In genomic region chr2:104844813-104845551, GRCh38 we compare ENCODE assay signal across 9 cellular contexts. TPM values are rescaled to one million over a fixed set of nuclear protein-coding genes. Genes with fewer than 3 reads are reported as not detected.
A peak's percentile ranks its signal among the peaks of the same experiment; 100 is the strongest.
DNase-seq lines count a peak whose midpoint lies in the region; ATAC-seq and TF ChIP-seq lines count a peak whose summit lies in the region.
"Had no signal": no experiment of that assay in that cellular context is flagged by ENCODE, and none has a peak within 500 bp of the region (broad histone marks: within the 10 kb centered on the region; RNA-seq: fewer than 3 reads in every experiment).

No MANE protein-coding gene starts in this region.

- no peak overlapping the region for H2AK5ac ChIP-seq in IMR-90 (ENCODE audit: low read depth, low read length)

- H3K9me3 ChIP-seq in IMR-90 (ENCODE audit: control insufficient read depth, insufficient read depth, low read length) (0 out of 2 replicates have a peak, but pooled peaks cover 2% of the 10 kb centered on the region), neural cell (ENCODE audit: low read length) (no peaks in the 10 kb centered on the region)

- no peak for TF ChIP-seq POLR2A in IMR-90 (IDR thresholded peaks at IDR 0.05; ENCODE audit: low read depth, low read length)

- WGBS in IMR-90 (ENCODE audit: extremely low coverage in 2 of 2, insufficient read length in 1 of 2), 2 experiments, result 0% methylated on average over 16 of the region's 55 CpGs; no CpG with 5 or more reads in 1 of the 2 experiments

- H3K27ac ChIP-seq in IMR-90 (ENCODE audit: insufficient read depth, low read length), result no peak overlapping the region
- H3K27ac ChIP-seq in dorsolateral prefrontal cortex, result peak overlapping the region; percentile 75 to 100 (median 99)
- peak overlapping the region; percentile 97 for H3K27ac ChIP-seq in neural cell (ENCODE audit: low read length)

- DNase-seq in COR-L47 (lab: John Stamatoyannopoulos, UW), result peak; percentile 55
- DNase-seq in IMR-90, result no peak
- DNase-seq in dorsolateral prefrontal cortex, result peak in 9 of 10 donors; percentile 44 to 79 (median 69)
- DNase-seq in AML-193 (lab: John Stamatoyannopoulos, UW), result no peak
- DNase-seq: NCI-H2171 treated with DMSO at 0.1 percent for 48 hours had no signal

- ATAC-seq in IMR-90 (ENCODE audit: low read depth) (no peak), GM19397 (IDR thresholded peaks at IDR 0.05; ENCODE audit: unreplicated experiment) (no peak), HG03097 (IDR thresholded peaks at IDR 0.05; ENCODE audit: low FRiP score, unreplicated experiment) (no peak), HG03025 (IDR thresholded peaks at IDR 0.05; ENCODE audit: low FRiP score, unreplicated experiment) (no peak)

- H3K23ac ChIP-seq in IMR-90 (ENCODE audit: low read depth, low read length), result no peak overlapping the region

- no peak overlapping the region for H2BK120ac ChIP-seq in IMR-90 (ENCODE audit: low read depth, low read length)

- no peak overlapping the region for H2BK15ac ChIP-seq in IMR-90 (ENCODE audit: low read depth, low read length)

- H2BK20ac ChIP-seq in IMR-90 (ENCODE audit: low read depth, low read length), result no peak overlapping the region

- H3K4me3 ChIP-seq in IMR-90 (ENCODE audit: insufficient read depth, low read depth, low read length) (no peak overlapping the region), dorsolateral prefrontal cortex (peak overlapping the region; percentile 53 to 93 (median 73)), neural cell (ENCODE audit: low read length) (peak overlapping the region; percentile 79)

- dilution Hi-C loops in IMR-90 (cut with HindIII; ENCODE audit: low sequenced_read_pairs, unreplicated experiment), result no loop called here

- H4K5ac ChIP-seq in IMR-90 (ENCODE audit: low read depth, low read length), result no peak overlapping the region

- H3K27me3 ChIP-seq in IMR-90 (ENCODE audit: control insufficient read depth, insufficient read depth, low read length) (peaks cover 56% of the 10 kb centered on the region), dorsolateral prefrontal cortex (peaks cover 0 to 25% (median 0%) of the 10 kb centered on the region in 45 donors), neural cell (ENCODE audit: insufficient read depth, low read depth, low read length) (no peaks in the 10 kb centered on the region)

- no peak for TF ChIP-seq RAD21 in IMR-90 (IDR thresholded peaks at IDR 0.05; ENCODE audit: low read length)
- peak; percentile 28 for TF ChIP-seq RAD21 in neural cell (conservative IDR thresholded peaks at IDR 0.05)

- H2AFZ ChIP-seq in IMR-90 (replicated peaks; ENCODE audit: low read length, poor library complexity) (no peak overlapping the region), neural cell (ENCODE audit: low read depth, low read length) (peak overlapping the region; percentile 25)

- H4K8ac ChIP-seq in IMR-90 (ENCODE audit: low read depth in 2 of 2, low read length in 2 of 2), result no peak overlapping the region

- H3K79me1 ChIP-seq in IMR-90 (ENCODE audit: low read depth in 1 of 2, low read length in 2 of 2), result no peaks in the 10 kb centered on the region

- in situ Hi-C loops in IMR-90 (cut with MboI; ENCODE audit: low sequenced_read_pairs), result no loop called here

- intact Hi-C loops in IMR-90 (cut with micrococcal nuclease), result no loop called here
- intact Hi-C loops in dorsolateral prefrontal cortex (cut with DNase I), result loop anchor here in 1 of 2 donors (5.0 kb wide), 1 partner anchor 343 kb away; no protein-coding TSS in a partner anchor

- no peak overlapping the region for H4K91ac ChIP-seq in IMR-90 (ENCODE audit: insufficient read depth, low read depth, low read length)

- H3K9ac ChIP-seq in IMR-90 (ENCODE audit: low read depth, low read length) (no peak overlapping the region), neural cell (ENCODE audit: low read length) (peak overlapping the region; percentile 96)

- H3K56ac ChIP-seq in IMR-90 (ENCODE audit: extremely low read depth, insufficient read depth, low read length), result no peak overlapping the region

- H3F3A ChIP-seq in neural cell (ENCODE audit: insufficient read depth, low read length, poor library complexity, severe bottlenecking), result peaks cover 12% of the 10 kb centered on the region

- H3K4me1 ChIP-seq in IMR-90 (ENCODE audit: control insufficient read depth, insufficient read depth, low read length), result no peaks in the 10 kb centered on the region

- H2AK9ac ChIP-seq in IMR-90 (replicated peaks; ENCODE audit: low read depth, low read length, poor library complexity), result no peak overlapping the region

- no peak overlapping the region for H3K14ac ChIP-seq in IMR-90 (replicated peaks; ENCODE audit: low read depth, low read length)

- H4K20me1 ChIP-seq in IMR-90 (ENCODE audit: insufficient read depth, low read length) (no peaks in the 10 kb centered on the region), neural cell (ENCODE audit: insufficient read depth) (no peaks in the 10 kb centered on the region)

- no TSS peak for BruUV-seq in IMR-90 (replicated peaks; lab: Mats Ljungman, UMichigan)

- H3K4ac ChIP-seq in IMR-90 (ENCODE audit: low read depth, low read length), result no peak overlapping the region

- no peaks in the 10 kb centered on the region for H3K9me1 ChIP-seq in IMR-90 (ENCODE audit: insufficient read depth, low read length)

- no peak overlapping the region for H2BK5ac ChIP-seq in IMR-90 (ENCODE audit: low read depth, low read length, poor library complexity, severe bottlenecking)

- H3K79me2 ChIP-seq in neural cell (replicated peaks; ENCODE audit: insufficient read depth, low read length), result peaks cover 95% of the 10 kb centered on the region

- POLR2A ChIA-PET in IMR-90 (lab: Charles Lee; ENCODE audit: unreplicated experiment), result no interaction called here

- H3K4me2 ChIP-seq in IMR-90 (ENCODE audit: low read depth, low read length) (no peak overlapping the region), neural cell (ENCODE audit: low read length) (peak overlapping the region; percentile 97)

- CTCF ChIA-PET in IMR-90 (lab: Yijun Ruan, JAX), result no interaction called here

- H3K18ac ChIP-seq in IMR-90 (ENCODE audit: low read depth, low read length), result no peak overlapping the region

- H3K36me3 ChIP-seq in IMR-90 (ENCODE audit: control insufficient read depth, insufficient read depth, low read length) (no peaks in the 10 kb centered on the region), neural cell (ENCODE audit: insufficient read depth, low read length) (no peaks in the 10 kb centered on the region)

- peak; percentile 68 for TF ChIP-seq EP300 in neural cell (conservative IDR thresholded peaks at IDR 0.05; ENCODE audit: poor library complexity, severe bottlenecking)

- no peak for TF ChIP-seq CTCF in IMR-90 (conservative IDR thresholded peaks at IDR 0.05; ENCODE audit: low read depth, low read length)
- TF ChIP-seq CTCF in dorsolateral prefrontal cortex (IDR thresholded peaks at IDR 0.05 in 54 of 56, conservative IDR thresholded peaks at IDR 0.05 in 2 of 56; ENCODE audit: low read depth in 1 of 56, partially characterized antibody in 56 of 56), result peak in 4 of 56 donors; percentile 1 to 18 (median 11)
- TF ChIP-seq CTCF in neural cell (IDR thresholded peaks at IDR 0.05; ENCODE audit: poor library complexity, severe bottlenecking), result no peak

- no peaks in the 10 kb centered on the region for H3K9me2 ChIP-seq in neural cell (ENCODE audit: insufficient read depth, low read length)

TF ChIP-seq in IMR-90, 13 proteins besides CTCF, POLR2A, EP300 and RAD21 (continues in another document):
- TF ChIP-seq SMC3 (IDR thresholded peaks at IDR 0.05; ENCODE audit: low read depth, low read length), result no peak
- peak; percentile 55 for TF ChIP-seq NFE2L2 (IDR thresholded peaks at IDR 0.05; ENCODE audit: low read depth, low read length)
- TF ChIP-seq MAZ (IDR thresholded peaks at IDR 0.05; ENCODE audit: borderline replicate concordance, low read depth, low read length), result no peak
- TF ChIP-seq MXI1 (IDR thresholded peaks at IDR 0.05; ENCODE audit: borderline replicate concordance, low read depth, low read length), result no peak
- no peak for TF ChIP-seq ELK1 (IDR thresholded peaks at IDR 0.05; ENCODE audit: borderline replicate concordance, low read depth, low read length)
- TF ChIP-seq BHLHE40 (IDR thresholded peaks at IDR 0.05; ENCODE audit: low read depth, low read length), result no peak
- TF ChIP-seq CHD1 (IDR thresholded peaks at IDR 0.05; ENCODE audit: low read depth, low read length), result no peak

TF ChIP-seq in neural cell, 6 proteins besides CTCF, POLR2A, EP300 and RAD21 (continues in another document):
- peak; percentile 71 for TF ChIP-seq TAF1 (IDR thresholded peaks at IDR 0.05; ENCODE audit: low read depth)
- TF ChIP-seq EZH2 (IDR thresholded peaks at IDR 0.05; ENCODE audit: borderline replicate concordance, insufficient read depth, low read length, poor library complexity, severe bottlenecking), result no peak
- TF ChIP-seq POLR2AphosphoS5 (IDR thresholded peaks at IDR 0.05), result peak; percentile 65
- peak; percentile 89 for TF ChIP-seq REST (IDR thresholded peaks at IDR 0.05; ENCODE audit: borderline replicate concordance)

RNA-seq across cellular contexts. Expression of gene POU3F3, which starts 8.9 kb away (rescaled TPM):
- not detected in 2 replicates for total RNA-seq in IMR-90 (2012; rRNA removed)
- polyA plus RNA-seq in IMR-90 (2012; rRNA removed), result not detected in 2 replicates
- polyA plus RNA-seq in IMR-90 (2012; cell fraction: cytosol; rRNA removed), result not detected in 2 replicates
- polyA plus RNA-seq in IMR-90 (2012; cell fraction: nucleus; rRNA removed; ENCODE audit: low replicate concordance), result not detected in 2 replicates
- total RNA-seq in dorsolateral prefrontal cortex, result 100 to 1,000 TPM in 4 of 120 experiments, 10 to 100 TPM in 116; 43.0 to 120 (median 66.2) TPM
- polyA plus RNA-seq in neural cell, result 69.3 and 72.0 TPM in 2 replicates
- polyA minus RNA-seq in neural cell, result 136 and 152 TPM in 2 replicates

Comparison
In these comparisons a context has a peak if more than half of its experiments do, and no peak if none do; other contexts are left out.
1. DNase-seq: peak in COR-L47 (single experiment) and dorsolateral prefrontal cortex (9 of 10); none in IMR-90 (single experiment) and AML-193 (0 of 2).
2. RNA of gene POU3F3, which starts 8.9 kb away (total RNA-seq): 43.0 to 120 TPM in dorsolateral prefrontal cortex; not detected in IMR-90; every median in the first group is over 10 times any median in the second.